Comparison of ENCODE assay signal across 16 cellular contexts in the genomic region with DNA sequence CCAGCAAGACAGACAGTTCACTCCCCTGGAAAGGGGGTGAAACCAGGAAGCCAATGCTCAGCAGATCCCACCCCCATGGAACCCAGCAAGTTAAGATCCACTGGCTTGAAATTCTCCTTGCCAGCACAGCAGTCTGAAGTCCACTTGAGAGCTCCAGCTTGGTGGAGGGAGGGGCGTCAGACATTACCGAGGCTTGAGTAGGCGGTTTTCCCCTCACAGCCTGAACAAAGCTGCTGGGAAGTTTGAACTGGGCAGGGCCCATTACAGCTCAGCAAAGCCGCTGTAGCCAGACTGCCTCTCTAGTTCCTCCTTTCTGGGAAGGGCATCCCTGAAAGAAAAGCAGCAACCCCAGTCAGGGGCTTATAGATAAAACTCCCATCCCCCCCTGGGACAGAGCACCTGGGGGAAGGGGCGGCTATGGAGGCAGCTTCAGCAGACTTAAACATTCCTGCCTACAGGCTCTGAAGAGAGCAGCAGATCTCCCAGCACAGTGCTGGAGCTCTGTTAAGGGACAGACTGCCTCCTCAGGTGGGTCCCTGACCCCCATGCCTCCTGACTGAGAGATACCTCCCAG.
"Had no signal": no experiment of that assay in that cellular context is flagged by ENCODE, and none has a peak within 500 bp of the region (broad histone marks: within the 10 kb centered on the region; RNA-seq: fewer than 3 reads in every experiment).

No MANE protein-coding gene starts in this region.

- H3K4me3 ChIP-seq: pancreas, spleen, tibial artery had no signal

- H3K9me3 ChIP-seq: neutrophil, pancreas, spleen, tibial artery had no signal

- H3K27me3 ChIP-seq: neutrophil, pancreas, spleen, tibial artery had no signal

- H3K4me1 ChIP-seq: pancreas, spleen had no signal

- H3K27ac ChIP-seq: neutrophil, pancreas, spleen, tibial artery had no signal

- DNase-seq: activated CD4-positive, CD25-positive, alpha-beta regulatory T cell treated with anti-CD3 and anti-CD28 coated beads, Interleukin-2, amount 50 U/mL, for 72 hours; activated CD8-positive, alpha-beta memory T cell treated with anti-CD3 and anti-CD28 coated beads for 24 hours; activated gamma-delta T cell; activated T-cell treated with anti-CD3 and anti-CD28 coated beads, Interleukin-2, amount 50 U/mL, for 72 hours; dermis blood vessel endothelial cell; effector memory CD4-positive, alpha-beta T cell; foreskin melanocyte; left ventricle myocardium superior; naive thymus-derived CD4-positive, alpha-beta T cell; pancreas; spleen; stimulated activated CD8-positive, alpha-beta memory T cell treated with anti-CD3 and anti-CD28 coated beads, Interleukin-4, amount 100 ng/mL, for 48 hours; stimulated activated naive CD4-positive, alpha-beta T cell; T1000; tibial artery had no signal

- H3K36me3 ChIP-seq: neutrophil, pancreas, spleen, tibial artery had no signal

- FAIRE-seq: pancreas had no signal
